9 cellular contexts compared by ENCODE assay signal in genomic region chr12:57627504-57628279, GRCh38. TPM values are rescaled to one million over a fixed set of nuclear protein-coding genes. Genes with fewer than 3 reads are reported as not detected.
A peak's percentile ranks its signal among the peaks of the same experiment; 100 is the strongest.
DNase-seq lines count a peak whose midpoint lies in the region; ATAC-seq, FAIRE-seq and TF ChIP-seq lines count a peak whose summit lies in the region.
"Had no signal": no experiment of that assay in that cellular context is flagged by ENCODE, and none has a peak within 500 bp of the region (broad histone marks: within the 10 kb centered on the region; RNA-seq: fewer than 3 reads in every experiment).

No MANE protein-coding gene starts in this region.

- H3K4me1 Mint-ChIP-seq in activated CD4-positive, alpha-beta memory T cell treated with anti-CD3 and anti-CD28 coated beads, Interleukin-2, amount 10 ng/mL, durations not matched to agents 7 days and 5 days = peaks cover 7% of the 10 kb centered on the region

- no peaks in the 10 kb centered on the region for H3K9me3 Mint-ChIP-seq in activated CD4-positive, alpha-beta memory T cell treated with anti-CD3 and anti-CD28 coated beads, Interleukin-2, amount 10 ng/mL, durations not matched to agents 7 days and 5 days

- ATAC-seq in GM21515 (IDR thresholded peaks at IDR 0.05; ENCODE audit: unreplicated experiment) = no peak

- H4K12ac ChIP-seq in trophoblast cell (ENCODE audit: low read depth, low read length) = no peak overlapping the region

- no peak overlapping the region for H3K4me2 ChIP-seq in trophoblast cell (ENCODE audit: low read length)

- no peak overlapping the region for H3K4me3 Mint-ChIP-seq in activated CD4-positive, alpha-beta memory T cell treated with anti-CD3 and anti-CD28 coated beads, Interleukin-2, amount 10 ng/mL, durations not matched to agents 7 days and 5 days

- peaks cover 81% of the 10 kb centered on the region for H3K27me3 ChIP-seq in trophoblast cell (ENCODE audit: insufficient read depth, low read length)

- peak; percentile 43; the same call in 1 of the 2 replicates for TF ChIP-seq CTCF in GM12875 (IDR thresholded peaks at IDR 0.05; ENCODE audit: borderline replicate concordance, insufficient read depth, low read depth, low read length)

- no peaks in the 10 kb centered on the region for H3K36me3 Mint-ChIP-seq in activated CD4-positive, alpha-beta memory T cell treated with anti-CD3 and anti-CD28 coated beads, Interleukin-2, amount 10 ng/mL, durations not matched to agents 7 days and 5 days (ENCODE audit: low read depth)

- no peak overlapping the region for H3K27ac ChIP-seq in trophoblast cell (ENCODE audit: low read depth, low read length)
- H3K27ac ChIP-seq: RWPE1 had no signal

- no peak for FAIRE-seq in urothelium cell line (lab: Jason Lieb, UNC)

- peaks cover 88% of the 10 kb centered on the region for H3K27me3 Mint-ChIP-seq in activated CD4-positive, alpha-beta memory T cell treated with anti-CD3 and anti-CD28 coated beads, Interleukin-2, amount 10 ng/mL, durations not matched to agents 7 days and 5 days

- no peak overlapping the region for H3K4ac ChIP-seq in trophoblast cell (ENCODE audit: low read depth, low read length)

- no peak overlapping the region for H2AK5ac ChIP-seq in trophoblast cell (ENCODE audit: low read length)

- no peaks in the 10 kb centered on the region for H3K36me3 ChIP-seq in trophoblast cell (ENCODE audit: control insufficient read depth in 1 of 2, insufficient read depth in 2 of 2, low read length in 2 of 2)

- no peak overlapping the region for H3K4me3 ChIP-seq in GM12875 (ENCODE audit: low read depth, low read length)
- peak overlapping the region; percentile 8 for H3K4me3 ChIP-seq in trophoblast cell (ENCODE audit: low read depth, low read length)

- no CpG with 5 or more reads among the region's 67 CpGs for WGBS in trophoblast cell (ENCODE audit: extremely low coverage, insufficient coverage, insufficient read length)

- H2BK5ac ChIP-seq in trophoblast cell (ENCODE audit: low read depth, low read length, poor library complexity) = no peak overlapping the region

- peaks cover under 1% of the 10 kb centered on the region for H3K79me2 ChIP-seq in trophoblast cell (ENCODE audit: control insufficient read depth, insufficient read depth, low read length, poor library complexity)

- H3K27ac Mint-ChIP-seq in activated CD4-positive, alpha-beta memory T cell treated with anti-CD3 and anti-CD28 coated beads, Interleukin-2, amount 10 ng/mL, durations not matched to agents 7 days and 5 days = no peak overlapping the region

- H3K23ac ChIP-seq in trophoblast cell (ENCODE audit: low read length) = no peak overlapping the region

- no peak overlapping the region for H3K18ac ChIP-seq in trophoblast cell (ENCODE audit: low read length)

- CTCF ChIA-PET in activated CD4-positive, alpha-beta memory T cell treated with anti-CD3 and anti-CD28 coated beads, Interleukin-2, amount 10 ng/mL, durations not matched to agents 7 days and 5 days (lab: Charles Lee) = interaction anchor here (0.5 to 1.2 kb wide), 5 partner anchors 22 to 175 kb away, joined by 3 to 5 read pairs (median 3); no protein-coding TSS in a partner anchor

- H4K91ac ChIP-seq in trophoblast cell (ENCODE audit: low read depth, low read length) = no peak overlapping the region

- no peak overlapping the region for H2BK12ac ChIP-seq in trophoblast cell (ENCODE audit: low read length)

- peaks cover 24% of the 10 kb centered on the region for H3K9me3 ChIP-seq in trophoblast cell (ENCODE audit: insufficient read depth, low read depth, low read length)

- POLR2A ChIA-PET in activated CD4-positive, alpha-beta memory T cell treated with anti-CD3 and anti-CD28 coated beads, Interleukin-2, amount 10 ng/mL, durations not matched to agents 7 days and 5 days (lab: Charles Lee) = interaction anchor here (1.8 kb wide), 1 partner anchor 117 kb away, joined by 5 read pairs; the partner anchor contains the start of gene TSPAN31

- no peak overlapping the region for H3K9ac ChIP-seq in trophoblast cell (ENCODE audit: low read length)

- DNase-seq in activated CD4-positive, alpha-beta memory T cell treated with anti-CD3 and anti-CD28 coated beads, Interleukin-2, amount 10 ng/mL, durations not matched to agents 7 days and 5 days = peak; percentile 28
- DNase-seq in hepatic stellate cell (ENCODE audit: low spot score) (peak; percentile 0), trophoblast cell (peak in 1 of 2 donors; percentile 18), NCI-H146 treated with DMSO at 0.1 percent for 48 hours (lab: John Stamatoyannopoulos, UW; ENCODE audit: unreplicated experiment) (no peak), dedifferentiated amniotic fluid mesenchymal stem cell (ENCODE audit: extremely low spot score) (no peak), urothelium cell line (ENCODE audit: low spot score) (no peak)

- H3K14ac ChIP-seq in trophoblast cell (ENCODE audit: low read length) = no peak overlapping the region

- H4K8ac ChIP-seq in trophoblast cell (ENCODE audit: low read depth, low read length) = no peak overlapping the region

- H2BK120ac ChIP-seq in trophoblast cell (ENCODE audit: insufficient read depth, low read length, poor library complexity) = no peak overlapping the region

- peaks cover 4% of the 10 kb centered on the region in 2 experiments for H3K4me1 ChIP-seq in trophoblast cell (ENCODE audit: control insufficient read depth in 1 of 2, insufficient read depth in 2 of 2, low read length in 2 of 2)

- H3K79me1 ChIP-seq in trophoblast cell (ENCODE audit: low read length) = no peaks in the 10 kb centered on the region

- peak overlapping the region; percentile 8 for H2AFZ ChIP-seq in trophoblast cell (ENCODE audit: insufficient read depth, low read length, poor library complexity)

RNA-seq across cellular contexts. Expression of gene B4GALNT1, which starts 5.3 kb away (rescaled TPM):
- total RNA-seq in activated CD4-positive, alpha-beta memory T cell treated with anti-CD3 and anti-CD28 coated beads, Interleukin-2, amount 10 ng/mL, durations not matched to agents 7 days and 5 days = 1 to 10 TPM; 1.4 to 1.8 TPM
- polyA plus RNA-seq in trophoblast cell (2013) = 0.21 and 0.33 TPM in 2 replicates

RNA-seq across cellular contexts. Expression of gene ARHGEF25, which starts 16.5 kb away (rescaled TPM):
- under 1 TPM; 0.55 to 0.93 TPM for total RNA-seq in activated CD4-positive, alpha-beta memory T cell treated with anti-CD3 and anti-CD28 coated beads, Interleukin-2, amount 10 ng/mL, durations not matched to agents 7 days and 5 days
- polyA plus RNA-seq in trophoblast cell (2013) = 2.3 and 2.6 TPM in 2 replicates

RNA-seq across cellular contexts. Expression of gene DTX3, which starts 23.1 kb away (rescaled TPM):
- total RNA-seq in activated CD4-positive, alpha-beta memory T cell treated with anti-CD3 and anti-CD28 coated beads, Interleukin-2, amount 10 ng/mL, durations not matched to agents 7 days and 5 days = 10 to 100 TPM; 19.3 to 21.8 TPM
- polyA plus RNA-seq in trophoblast cell (2013) = 13.0 and 13.2 TPM in 2 replicates

RNA-seq across cellular contexts. Expression of gene PIP4K2C, which starts 36.7 kb away (rescaled TPM):
- 10 to 100 TPM; 21.6 to 21.9 TPM for total RNA-seq in activated CD4-positive, alpha-beta memory T cell treated with anti-CD3 and anti-CD28 coated beads, Interleukin-2, amount 10 ng/mL, durations not matched to agents 7 days and 5 days
- 31.5 and 32.2 TPM in 2 replicates for polyA plus RNA-seq in trophoblast cell (2013)

Comparison
In these comparisons a context has a peak if more than half of its experiments do, and no peak if none do; other contexts are left out.
1. DNase-seq: peak in activated CD4-positive, alpha-beta memory T cell treated with anti-CD3 and anti-CD28 coated beads, Interleukin-2, amount 10 ng/mL, durations not matched to agents 7 days and 5 days (single experiment) and hepatic stellate cell (single experiment); none in NCI-H146 treated with DMSO at 0.1 percent for 48 hours (single experiment), dedifferentiated amniotic fluid mesenchymal stem cell (single experiment) and urothelium cell line (single experiment).